ENCODE assay signal across 8 cellular contexts in genomic region chr7:27160546-27161213, GRCh38. TPM values are rescaled to one million over a fixed set of nuclear protein-coding genes. Genes with fewer than 3 reads are reported as not detected.
DNase-seq lines count a peak whose midpoint lies in the region; ATAC-seq lines count a peak whose summit lies in the region.

No MANE protein-coding gene starts in this region.

- peak; percentile 83 for DNase-seq in SIG-M5 treated with dmso at 0.1 percent for 504 hours (lab: John Stamatoyannopoulos, UW; ENCODE audit: unreplicated experiment)
- DNase-seq in SIG-M5 (lab: John Stamatoyannopoulos, UW): no peak
- DNase-seq in NCI-H82 (lab: John Stamatoyannopoulos, UW): peak; percentile 86
- DNase-seq in activated CD8-positive, alpha-beta T cell treated with anti-CD3 and anti-CD28 coated beads, Interleukin-2, amount 10 ng/mL, durations not matched to agents 7 days and 5 days: peak; percentile 85
- DNase-seq in effector CD8-positive, alpha-beta T cell (lab: John Stamatoyannopoulos, UW): peak; percentile 79
- peak; percentile 84 for DNase-seq in mesendoderm
- DNase-seq in stimulated activated CD8-positive, alpha-beta memory T cell treated with anti-CD3 and anti-CD28 coated beads, Interleukin-12 subunit alpha, Interleukin-12 subunit beta, amount 100 ng/mL, for 1 hour (ENCODE audit: low read depth): peak; percentile 80

- H3K23ac ChIP-seq in mesendoderm (ENCODE audit: low read length): no peak overlapping the region

- no peak overlapping the region for H3K27ac ChIP-seq in mesendoderm (ENCODE audit: low read depth, low read length)

- H3K4me3 Mint-ChIP-seq in activated CD8-positive, alpha-beta T cell treated with anti-CD3 and anti-CD28 coated beads, Interleukin-2, amount 10 ng/mL, durations not matched to agents 7 days and 5 days: peak overlapping the region; percentile 65

- H3K18ac ChIP-seq in mesendoderm (ENCODE audit: low read length): no peak overlapping the region

- no CpG with 5 or more reads among the region's 54 CpGs for WGBS in mesendoderm (ENCODE audit: extremely low coverage, insufficient coverage, low lambda C conversion rate)

- no peak overlapping the region for H4K5ac ChIP-seq in mesendoderm (ENCODE audit: low read length)

- no peak overlapping the region for H2AK5ac ChIP-seq in mesendoderm (ENCODE audit: low read length)

- peak overlapping the region; percentile 67 for H3K56ac ChIP-seq in mesendoderm (ENCODE audit: low read length)

- no peaks in the 10 kb centered on the region for H3K79me1 ChIP-seq in mesendoderm (ENCODE audit: low read length)

- CTCF ChIA-PET in activated CD8-positive, alpha-beta T cell treated with anti-CD3 and anti-CD28 coated beads, Interleukin-2, amount 10 ng/mL, durations not matched to agents 7 days and 5 days (lab: Charles Lee): interaction anchor here (0.7 to 4.7 kb wide), 25 partner anchors 8 to 790 kb away, joined by 3 to 85 read pairs (median 4); partner anchors contain the start of genes HOXA3 and HOXA5

- no peak overlapping the region for H2BK5ac ChIP-seq in mesendoderm (ENCODE audit: low read length)

- H2BK120ac ChIP-seq in mesendoderm (ENCODE audit: low read depth, low read length): no peak overlapping the region

- H3K4me2 ChIP-seq in mesendoderm (ENCODE audit: low read length): peak overlapping the region; percentile 64

- H3K4me3 ChIP-seq in mesendoderm (ENCODE audit: low read length): no peak overlapping the region

- no peak overlapping the region for H2BK15ac ChIP-seq in mesendoderm (replicated peaks; ENCODE audit: low read depth)

- peaks cover 9% of the 10 kb centered on the region for H3K36me3 Mint-ChIP-seq in activated CD8-positive, alpha-beta T cell treated with anti-CD3 and anti-CD28 coated beads, Interleukin-2, amount 10 ng/mL, durations not matched to agents 7 days and 5 days (ENCODE audit: low read depth)

- H3K9me3 Mint-ChIP-seq in activated CD8-positive, alpha-beta T cell treated with anti-CD3 and anti-CD28 coated beads, Interleukin-2, amount 10 ng/mL, durations not matched to agents 7 days and 5 days (ENCODE audit: insufficient read depth): no peaks in the 10 kb centered on the region

- no peaks in the 10 kb centered on the region for H3K4me1 ChIP-seq in mesendoderm (ENCODE audit: control insufficient read depth, low read depth, low read length)

- H3K27me3 ChIP-seq in mesendoderm (ENCODE audit: insufficient read depth, low read length, poor library complexity): peaks cover 89% of the 10 kb centered on the region

- H3K79me2 ChIP-seq in mesendoderm (ENCODE audit: control insufficient read depth, insufficient read depth, low read length): no peaks in the 10 kb centered on the region

- peak overlapping the region; percentile 53 for H3K9ac ChIP-seq in mesendoderm (ENCODE audit: low read length)

- peaks cover 17% of the 10 kb centered on the region for H3K4me1 Mint-ChIP-seq in activated CD8-positive, alpha-beta T cell treated with anti-CD3 and anti-CD28 coated beads, Interleukin-2, amount 10 ng/mL, durations not matched to agents 7 days and 5 days (ENCODE audit: low read depth)

- no peaks in the 10 kb centered on the region for H3K36me3 ChIP-seq in mesendoderm (ENCODE audit: control insufficient read depth, insufficient read depth, low read length)

- POLR2A ChIA-PET in activated CD8-positive, alpha-beta T cell treated with anti-CD3 and anti-CD28 coated beads, Interleukin-2, amount 10 ng/mL, durations not matched to agents 7 days and 5 days (lab: Charles Lee): no interaction called here

- H3K4ac ChIP-seq in mesendoderm (ENCODE audit: low read depth, low read length): no peak overlapping the region

- peak; percentile 44 for ATAC-seq in HG03342 (IDR thresholded peaks at IDR 0.05; ENCODE audit: unreplicated experiment)
- ATAC-seq in activated CD8-positive, alpha-beta T cell treated with anti-CD3 and anti-CD28 coated beads, Interleukin-2, amount 10 ng/mL, durations not matched to agents 7 days and 5 days: peak; percentile 74

- H3K27me3 Mint-ChIP-seq in activated CD8-positive, alpha-beta T cell treated with anti-CD3 and anti-CD28 coated beads, Interleukin-2, amount 10 ng/mL, durations not matched to agents 7 days and 5 days (ENCODE audit: low read depth): peaks cover 77% of the 10 kb centered on the region

- H4K8ac ChIP-seq in mesendoderm (ENCODE audit: low read depth, low read length): no peak overlapping the region

- H3K27ac Mint-ChIP-seq in activated CD8-positive, alpha-beta T cell treated with anti-CD3 and anti-CD28 coated beads, Interleukin-2, amount 10 ng/mL, durations not matched to agents 7 days and 5 days: no peak overlapping the region

RNA-seq across cellular contexts. Expression of gene HOXA7, which starts 4.2 kb away (rescaled TPM):
- total RNA-seq in activated CD8-positive, alpha-beta T cell treated with anti-CD3 and anti-CD28 coated beads, Interleukin-2, amount 10 ng/mL, durations not matched to agents 7 days and 5 days: not detected
- 0.01 TPM for polyA plus RNA-seq in mesendoderm (2013, experiment 1 of 2)
- polyA plus RNA-seq in mesendoderm (2013, experiment 2 of 2): not detected

RNA-seq across cellular contexts. Expression of gene HOXA9, which starts 4.7 kb away (rescaled TPM):
- total RNA-seq in activated CD8-positive, alpha-beta T cell treated with anti-CD3 and anti-CD28 coated beads, Interleukin-2, amount 10 ng/mL, durations not matched to agents 7 days and 5 days: not detected
- not detected for polyA plus RNA-seq in mesendoderm (2013, experiment 1 of 2)
- polyA plus RNA-seq in mesendoderm (2013, experiment 2 of 2): not detected

RNA-seq across cellular contexts. Expression of gene HOXA3, which starts 8.3 kb away (rescaled TPM):
- not detected for total RNA-seq in activated CD8-positive, alpha-beta T cell treated with anti-CD3 and anti-CD28 coated beads, Interleukin-2, amount 10 ng/mL, durations not matched to agents 7 days and 5 days
- not detected for polyA plus RNA-seq in mesendoderm (2013, experiment 1 of 2)
- not detected for polyA plus RNA-seq in mesendoderm (2013, experiment 2 of 2)

RNA-seq across cellular contexts. Expression of gene HOXA6, which starts 13.1 kb away (rescaled TPM):
- total RNA-seq in activated CD8-positive, alpha-beta T cell treated with anti-CD3 and anti-CD28 coated beads, Interleukin-2, amount 10 ng/mL, durations not matched to agents 7 days and 5 days: not detected
- polyA plus RNA-seq in mesendoderm (2013, experiment 1 of 2): not detected
- not detected for polyA plus RNA-seq in mesendoderm (2013, experiment 2 of 2)

RNA-seq across cellular contexts. Expression of gene HOXA10, which starts 13.4 kb away (rescaled TPM):
- not detected for total RNA-seq in activated CD8-positive, alpha-beta T cell treated with anti-CD3 and anti-CD28 coated beads, Interleukin-2, amount 10 ng/mL, durations not matched to agents 7 days and 5 days
- not detected for polyA plus RNA-seq in mesendoderm (2013, experiment 1 of 2)
- not detected for polyA plus RNA-seq in mesendoderm (2013, experiment 2 of 2)
